Comparison of ENCODE assay signal across 8 cellular contexts in the genomic region with DNA sequence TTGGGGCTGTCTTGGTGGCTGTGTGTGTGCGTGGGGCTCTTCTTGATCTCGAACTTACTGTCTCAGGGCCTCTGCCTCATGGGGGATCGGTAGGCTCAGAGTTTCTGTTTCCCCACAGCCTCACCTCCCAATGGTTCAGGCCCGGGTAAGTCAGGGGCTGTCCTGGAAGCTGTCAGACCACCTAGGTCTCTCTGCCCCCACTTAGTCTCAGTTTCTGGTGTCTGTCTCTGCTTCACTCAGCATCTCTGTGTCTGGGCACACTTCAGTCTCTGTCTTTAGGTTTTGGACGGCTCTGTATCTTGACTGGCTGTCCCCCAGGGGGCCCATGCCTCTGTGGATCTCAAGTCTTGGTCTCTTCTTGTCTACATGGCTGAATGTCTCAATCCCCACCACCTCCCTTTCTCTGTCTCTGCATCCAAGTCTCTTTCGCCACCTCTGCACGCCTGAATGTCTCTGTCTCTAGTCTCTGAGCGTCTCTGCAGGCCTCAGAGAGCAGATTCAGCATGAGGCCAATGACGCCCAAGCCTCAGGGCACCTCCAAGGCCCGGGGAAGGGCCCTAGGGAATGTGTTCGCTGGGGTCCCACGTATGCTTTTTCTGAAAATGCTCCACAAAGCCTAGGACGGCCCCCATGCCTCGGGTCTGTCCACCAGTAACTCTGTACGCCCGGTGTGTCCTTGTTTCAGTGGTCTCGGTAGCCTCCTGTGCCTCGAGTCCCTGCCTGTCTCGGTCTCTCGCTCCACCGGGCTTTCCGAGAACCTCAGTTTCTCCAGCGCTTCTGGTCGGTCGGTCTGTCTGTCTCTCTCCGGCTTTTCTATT. TPM values are rescaled to one million over a fixed set of nuclear protein-coding genes. Genes with fewer than 3 reads are reported as not detected.
DNase-seq lines count a peak whose midpoint lies in the region; ATAC-seq, FAIRE-seq and TF ChIP-seq lines count a peak whose summit lies in the region.

No MANE protein-coding gene starts in this region.

- peak overlapping the region; percentile 36 for H3K27ac ChIP-seq in mesodermal cell (ENCODE audit: low read depth, low read length, severe bottlenecking)

- no peaks in the 10 kb centered on the region for H3K9me3 ChIP-seq in ES-I3 (ENCODE audit: control insufficient read depth, insufficient read depth, low read length)
- H3K9me3 ChIP-seq in mesodermal cell (ENCODE audit: control insufficient read depth, low read length), result no peaks in the 10 kb centered on the region

- FAIRE-seq in bronchial epithelial cell (lab: Jason Lieb, UNC), result peak; percentile 7

- DNase-seq in NAMALWA (ENCODE audit: low spot score), result peak; percentile 67
- no peak for DNase-seq in bronchial epithelial cell (ENCODE audit: low read depth)
- no peak for DNase-seq in NCI-H187 (lab: John Stamatoyannopoulos, UW)

- no peak for ATAC-seq in HG03135 (IDR thresholded peaks at IDR 0.05; ENCODE audit: unreplicated experiment)
- ATAC-seq in GM18870 (IDR thresholded peaks at IDR 0.05; ENCODE audit: unreplicated experiment), result no peak
- ATAC-seq in GM21717 (IDR thresholded peaks at IDR 0.05; ENCODE audit: unreplicated experiment), result no peak

- H3K4me1 ChIP-seq in ES-I3 (ENCODE audit: insufficient read depth, low read length) (peaks cover 39% of the 10 kb centered on the region), mesodermal cell (ENCODE audit: control insufficient read depth, insufficient read depth, low read length, poor library complexity, severe bottlenecking) (peaks cover 55% of the 10 kb centered on the region)

- no peaks in the 10 kb centered on the region for H3K36me3 ChIP-seq in ES-I3 (ENCODE audit: insufficient read depth, low read length)
- no peaks in the 10 kb centered on the region for H3K36me3 ChIP-seq in bronchial epithelial cell (ENCODE audit: control insufficient read depth, insufficient read depth, low read length)
- H3K36me3 ChIP-seq in mesodermal cell (ENCODE audit: control insufficient read depth, insufficient read depth, low read length), result peaks cover 17% of the 10 kb centered on the region

- 5 to 6% methylated on average over 20 to 22 of the region's 26 CpGs for WGBS in mesodermal cell (ENCODE audit: insufficient coverage in 2 of 2), 2 experiments

- TF ChIP-seq CTCF in bronchial epithelial cell (IDR thresholded peaks at IDR 0.05; ENCODE audit: insufficient read depth, low read length, severe bottlenecking), result no peak

- no peaks in the 10 kb centered on the region for H3K27me3 ChIP-seq in bronchial epithelial cell (ENCODE audit: control insufficient read depth, insufficient read depth, low read length)

- H3K9ac ChIP-seq in ES-I3 (ENCODE audit: low read depth, low read length), result peak overlapping the region; percentile 85

- H3K4me3 ChIP-seq in bronchial epithelial cell (ENCODE audit: low read depth, low read length) (peak overlapping the region; percentile 42), mesodermal cell (ENCODE audit: extremely low read depth, insufficient read depth, low read length, poor library complexity, severe bottlenecking) (peak overlapping the region; percentile 54)

RNA-seq across cellular contexts. Expression of a gene that starts 0.8 kb away (rescaled TPM):
- total RNA-seq in bronchial epithelial cell, result 2.6 and 6.7 TPM in 2 replicates
- polyA plus RNA-seq in mesodermal cell (2013, experiment 1 of 2), result 73.2 TPM
- polyA plus RNA-seq in mesodermal cell (2013, experiment 2 of 2), result 62.8 TPM

RNA-seq across cellular contexts. Expression of a gene that starts 8.0 kb away (rescaled TPM):
- 20.5 and 20.9 TPM in 2 replicates for total RNA-seq in bronchial epithelial cell
- polyA plus RNA-seq in mesodermal cell (2013, experiment 1 of 2), result 63.0 TPM
- 61.6 TPM for polyA plus RNA-seq in mesodermal cell (2013, experiment 2 of 2)

RNA-seq across cellular contexts. Expression of a gene that starts 14.7 kb away (rescaled TPM):
- 83.2 and 90.6 TPM in 2 replicates for total RNA-seq in bronchial epithelial cell
- 72.0 TPM for polyA plus RNA-seq in mesodermal cell (2013, experiment 1 of 2)
- polyA plus RNA-seq in mesodermal cell (2013, experiment 2 of 2), result 66.0 TPM

RNA-seq across cellular contexts. Expression of a gene that starts 42.1 kb away (rescaled TPM):
- under 0.01 and 0.13 TPM in 2 replicates for total RNA-seq in bronchial epithelial cell
- polyA plus RNA-seq in mesodermal cell (2013, experiment 1 of 2), result 0.96 TPM
- polyA plus RNA-seq in mesodermal cell (2013, experiment 2 of 2), result 0.71 TPM

RNA-seq across cellular contexts. Expression of a gene that starts 57.6 kb away (rescaled TPM):
- total RNA-seq in bronchial epithelial cell, result 5.6 and 8.4 TPM in 2 replicates
- polyA plus RNA-seq in mesodermal cell (2013, experiment 1 of 2), result 14.7 TPM
- 15.0 TPM for polyA plus RNA-seq in mesodermal cell (2013, experiment 2 of 2)
